In the genomic region with DNA sequence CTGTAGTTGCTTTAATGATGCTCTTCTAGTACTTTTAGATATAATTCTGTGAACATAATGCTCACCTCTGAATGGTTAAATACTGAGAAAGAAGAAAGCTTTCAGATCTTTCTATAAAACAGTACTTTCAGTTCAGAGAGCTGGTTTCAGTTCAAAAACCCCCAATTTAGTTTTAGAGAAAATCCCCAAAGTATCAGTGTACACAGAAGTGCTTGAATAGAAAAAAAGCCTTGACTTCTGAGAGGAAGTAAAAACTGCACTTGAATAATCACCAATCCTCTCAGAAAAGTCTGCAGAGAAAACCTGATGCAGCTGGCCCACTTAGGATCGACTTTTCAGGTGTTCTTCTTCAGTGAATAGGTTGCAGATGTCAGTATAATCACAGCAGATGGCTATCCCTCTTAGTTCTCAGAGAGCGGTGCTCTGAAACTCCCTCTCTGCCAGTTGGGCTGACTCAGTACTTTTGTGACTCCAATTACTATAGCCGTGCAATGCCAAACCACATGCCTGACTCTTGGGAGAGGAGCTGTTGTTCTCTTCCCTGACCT, we compare ENCODE assay signal across 8 cellular contexts.
A peak's percentile ranks its signal among the peaks of the same experiment; 100 is the strongest.
DNase-seq lines count a peak whose midpoint lies in the region; ATAC-seq and TF ChIP-seq lines count a peak whose summit lies in the region.

No MANE protein-coding gene starts in this region.

- no peaks in the 10 kb centered on the region for H4K20me1 ChIP-seq in OCI-LY1 (ENCODE audit: insufficient read depth, low read length)

- H3K36me3 ChIP-seq in OCI-LY1 (ENCODE audit: insufficient read depth, low read length), result no peaks in the 10 kb centered on the region

- no peak overlapping the region for H3K27ac ChIP-seq in OCI-LY1 (ENCODE audit: low read depth, low read length, poor library complexity, severe bottlenecking)

- peaks cover 5% of the 10 kb centered on the region for H3K4me1 ChIP-seq in OCI-LY1 (ENCODE audit: insufficient read depth, low read length, severe bottlenecking)

- ATAC-seq in GM19452 (IDR thresholded peaks at IDR 0.05; ENCODE audit: unreplicated experiment) (peak; percentile 94), HG03378 (IDR thresholded peaks at IDR 0.05; ENCODE audit: unreplicated experiment) (peak; percentile 96)

- H3K9me3 ChIP-seq in OCI-LY1 (ENCODE audit: low read length), result no peaks in the 10 kb centered on the region

- H3K4me2 ChIP-seq in OCI-LY1 (ENCODE audit: low read length), result peak overlapping the region; percentile 26; the same call in 1 of the 2 replicates

- no peaks in the 10 kb centered on the region for H3K9me2 ChIP-seq in OCI-LY1 (ENCODE audit: low read depth, low read length)

- no peaks in the 10 kb centered on the region for H3K27me3 ChIP-seq in OCI-LY1 (ENCODE audit: insufficient read depth, low read length)

- H3K4me3 ChIP-seq in OCI-LY1 (ENCODE audit: low read depth, low read length, poor library complexity, severe bottlenecking), result no peak overlapping the region

- H3K79me2 ChIP-seq in OCI-LY1 (ENCODE audit: insufficient read depth, low read length), result no peaks in the 10 kb centered on the region

- DNase-seq in DMS 273 (lab: John Stamatoyannopoulos, UW; ENCODE audit: unreplicated experiment) (peak; percentile 97), hepatic stellate cell (ENCODE audit: low spot score) (peak; percentile 6), foreskin melanocyte (no peak), HuH-7 (ENCODE audit: low spot score) (no peak)
- no peak for DNase-seq in activated CD4-positive, alpha-beta T cell treated with anti-CD3 and anti-CD28 coated beads for 48 hours

- H3K9ac ChIP-seq in OCI-LY1 (ENCODE audit: low read length), result no peak overlapping the region

- H2AFZ ChIP-seq in OCI-LY1 (ENCODE audit: low read length), result no peak overlapping the region

- no peaks in the 10 kb centered on the region for H3F3A ChIP-seq in OCI-LY1 (ENCODE audit: insufficient read depth, low read length)

- no peak for TF ChIP-seq CTCF in OCI-LY1 (IDR thresholded peaks at IDR 0.05; ENCODE audit: low read length)

Comparison
In these comparisons a context has a peak if more than half of its experiments do, and no peak if none do; other contexts are left out.
1. DNase-seq: peak in DMS 273 (single experiment) and hepatic stellate cell (single experiment); none in foreskin melanocyte (single experiment), HuH-7 (single experiment) and activated CD4-positive, alpha-beta T cell treated with anti-CD3 and anti-CD28 coated beads for 48 hours (single experiment).